Comparison of ENCODE assay signal across 8 cellular contexts in the genomic region with DNA sequence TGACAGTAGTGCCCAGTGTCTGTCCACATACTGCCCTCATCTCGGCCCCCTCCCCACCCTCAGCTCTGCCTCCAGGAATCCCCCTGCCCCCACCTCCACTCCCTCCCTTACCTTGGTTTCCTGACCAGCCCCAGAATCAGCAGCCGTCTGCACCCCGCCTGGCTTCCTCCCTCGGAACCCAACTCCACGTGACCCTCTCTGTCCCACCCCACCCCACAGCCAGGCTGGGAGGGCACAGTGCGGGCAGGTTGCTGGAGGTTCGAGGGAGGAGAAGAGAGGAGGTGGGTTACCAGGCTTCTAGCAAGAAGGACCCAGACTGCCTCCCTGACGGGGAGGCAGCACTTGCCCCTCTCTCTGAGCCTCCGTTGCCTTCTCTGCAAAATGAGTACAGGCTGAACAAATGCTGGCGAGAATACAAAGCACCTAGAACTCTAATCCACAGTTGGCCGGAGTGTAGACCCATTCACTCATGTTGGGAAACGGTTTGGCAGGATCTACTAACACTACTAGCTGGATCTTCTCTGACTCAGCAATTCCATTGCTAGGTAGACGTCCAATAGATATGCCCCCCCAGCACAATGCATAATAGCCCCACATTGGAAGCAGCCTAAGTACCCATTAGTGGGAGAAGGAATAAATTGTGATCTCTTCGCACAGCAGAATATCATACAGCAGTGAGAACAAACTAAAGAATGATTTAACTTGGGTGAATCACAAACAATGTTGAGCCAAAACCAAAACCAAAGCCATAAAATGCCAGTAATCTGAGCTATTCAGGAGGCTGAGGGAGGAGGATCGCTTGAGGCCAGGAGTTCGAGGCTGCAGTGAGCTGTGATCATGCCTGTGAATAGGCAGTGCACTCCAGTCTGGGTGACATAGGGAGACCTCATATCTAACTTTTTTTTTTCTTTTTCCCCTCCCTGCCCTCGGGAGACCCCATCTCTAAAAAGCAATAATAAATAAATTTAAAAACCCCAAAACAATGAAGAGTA. TPM values are rescaled to one million over a fixed set of nuclear protein-coding genes. Genes with fewer than 3 reads are reported as not detected.
DNase-seq lines count a peak whose midpoint lies in the region; ATAC-seq, FAIRE-seq and TF ChIP-seq lines count a peak whose summit lies in the region.

Gene RASAL3, minus strand, starts transcription at position 151 of the 992 bp plus-strand sequence. CDS start 186 bp downstream, outside the sequence.

- H3K36me3 ChIP-seq in colonic mucosa, result no peaks in the 10 kb centered on the region
- no peaks in the 10 kb centered on the region for H3K36me3 ChIP-seq in rectal smooth muscle tissue (ENCODE audit: control insufficient read depth, insufficient read depth, low read length)

- DNase-seq in UCSD-AML1 (lab: John Stamatoyannopoulos, UW; ENCODE audit: unreplicated experiment) (peak; percentile 84), colonic mucosa (peak; percentile 35), NCI-H1105 treated with DMSO at 0.1 percent for 48 hours (lab: John Stamatoyannopoulos, UW) (no peak), D721Med (ENCODE audit: insufficient read length, low spot score) (no peak), iPS-NIHi11 (ENCODE audit: low spot score) (no peak), middle frontal gyrus (ENCODE audit: extremely low spot score, low spot score) (no peak)

- TF ChIP-seq CTCF in colonic mucosa (IDR thresholded peaks at IDR 0.05) (no peak), D721Med (IDR thresholded peaks at IDR 0.05; ENCODE audit: insufficient read depth, missing control alignments) (no peak)

- H3K27ac ChIP-seq in colonic mucosa (peak within 1 kb of the TSS; percentile 71), rectal smooth muscle tissue (ENCODE audit: low read depth, low read length) (no peak within 1 kb of the TSS)

- peak; percentile 42 for ATAC-seq in HG02610 (IDR thresholded peaks at IDR 0.05; ENCODE audit: unreplicated experiment)

- H3K27me3 ChIP-seq in colonic mucosa (peaks cover 8% of the 10 kb centered on the region), rectal smooth muscle tissue (ENCODE audit: control insufficient read depth, insufficient read depth, low read length) (peaks cover 7% of the 10 kb centered on the region)

- FAIRE-seq in D721Med (lab: Jason Lieb, UNC), result no peak

- H3K4me1 ChIP-seq in colonic mucosa, result no peaks in the 10 kb centered on the region
- H3K4me1 ChIP-seq in rectal smooth muscle tissue (ENCODE audit: control insufficient read depth, insufficient read depth, low read length), result no peaks in the 10 kb centered on the region

- peak within 1 kb of the TSS; percentile 40 for H3K4me3 ChIP-seq in colonic mucosa
- H3K4me3 ChIP-seq in rectal smooth muscle tissue (ENCODE audit: low read length), result peak within 1 kb of the TSS; percentile 52

- H3K9ac ChIP-seq in colonic mucosa (ENCODE audit: low read depth in 2 of 2, low read length in 2 of 2) (peak within 1 kb of the TSS; percentile 34 to 50), rectal smooth muscle tissue (ENCODE audit: low read length) (no peak within 1 kb of the TSS)

- no peaks in the 10 kb centered on the region for H3K9me3 ChIP-seq in colonic mucosa

- intact Hi-C loops in colonic mucosa (cut with DNase I), result no loop called here

RNA-seq across cellular contexts. Expression of gene RASAL3, which starts in this region (rescaled TPM):
- total RNA-seq in colonic mucosa, result 1 to 10 TPM; 1.7 to 2.5 TPM

Comparison
In these comparisons a context has a peak if more than half of its experiments do, and no peak if none do; other contexts are left out.
1. DNase-seq: peak in UCSD-AML1 (single experiment) and colonic mucosa (single experiment); none in NCI-H1105 treated with DMSO at 0.1 percent for 48 hours (single experiment), D721Med (single experiment), iPS-NIHi11 (single experiment) and middle frontal gyrus (single experiment).